ENCODE assay signal across 26 cellular contexts in genomic region chr15:56028430-56028829, GRCh38.
"Had no signal": no experiment of that assay in that cellular context is flagged by ENCODE, and none has a peak within 500 bp of the region (broad histone marks: within the 10 kb centered on the region; RNA-seq: fewer than 3 reads in every experiment).

No MANE protein-coding gene starts in this region.

- H3K9me3 ChIP-seq: ascending aorta, body of pancreas, SJSA1 had no signal

- DNase-seq: activated CD4-positive, alpha-beta T cell treated with anti-CD3 and anti-CD28 coated beads for 48 hours; activated CD4-positive, alpha-beta T cell treated with anti-CD3 and anti-CD28 coated beads, Interleukin-2, amount 50 U/mL, for 4 hours; activated CD4-positive, CD25-positive, alpha-beta regulatory T cell treated with anti-CD3 and anti-CD28 coated beads, Interleukin-2, amount 50 U/mL, for 72 hours; activated CD8-positive, alpha-beta memory T cell treated with anti-CD3 and anti-CD28 coated beads, Interleukin-2, amount 50 U/mL, for 48 hours; activated CD8-positive, alpha-beta T cell treated with anti-CD3 and anti-CD28 coated beads, Interleukin-2, amount 10 ng/mL, durations not matched to agents 7 days and 5 days; activated effector memory CD4-positive, alpha-beta T cell treated with Interleukin-2 at 50 U/mL for 16 hours; activated naive CD4-positive, alpha-beta T cell; activated T-cell treated with anti-CD3 and anti-CD28 coated beads, Interleukin-2, amount 50 U/mL, for 1 hour; body of pancreas; Kasumi-1; KBM-7; NCI-H1048; NCI-H146; NCI-H187 treated with DMSO at 0.1 percent for 48 hours; NCI-H2081 treated with DMSO at 0.1 percent for 48 hours; NCI-H2227 treated with DMSO at 0.1 percent for 48 hours; NCI-H526; NCI-H82; OCI-M1; Peyer's patch; SHP77 had no signal

- ATAC-seq: activated CD8-positive, alpha-beta T cell treated with anti-CD3 and anti-CD28 coated beads, Interleukin-2, amount 10 ng/mL, durations not matched to agents 7 days and 5 days; body of pancreas; WTC11 had no signal

- H3K27me3 ChIP-seq: ascending aorta, body of pancreas, cardiac muscle cell, Peyer's patch, SJSA1 had no signal

- H3K36me3 ChIP-seq: ascending aorta, cardiac muscle cell, Peyer's patch, SJSA1 had no signal

- H3K4me3 ChIP-seq: ascending aorta, body of pancreas, cardiac muscle cell, Peyer's patch, SJSA1 had no signal

- H3K27ac ChIP-seq: ascending aorta, body of pancreas, cardiac muscle cell, Peyer's patch, RWPE1, SJSA1 had no signal

- H3K4me1 ChIP-seq: ascending aorta, body of pancreas, Peyer's patch, SJSA1 had no signal
